Comparison of ENCODE assay signal across 2 cellular contexts in genomic region chr16:28277537-28278388, GRCh38.
A peak's percentile ranks its signal among the peaks of the same experiment; 100 is the strongest.
TF ChIP-seq lines count a peak whose summit lies in the region.

No MANE protein-coding gene starts in this region.

TF ChIP-seq in A549, 52 proteins besides CTCF, POLR2A, EP300 and RAD21 (continued from another document):
- peak; percentile 81 for TF ChIP-seq MAX (IDR thresholded peaks at IDR 0.05)
- TF ChIP-seq USF2 (IDR thresholded peaks at IDR 0.05) = no peak
- no peak for TF ChIP-seq FOSL2 (IDR thresholded peaks at IDR 0.05)
- TF ChIP-seq FOSL2 (CRISPR knock-in tag; IDR thresholded peaks at IDR 0.05) = no peak
- TF ChIP-seq ESRRA (IDR thresholded peaks at IDR 0.05; ENCODE audit: borderline replicate concordance, low read length) = no peak
- no peak for TF ChIP-seq JUN (IDR thresholded peaks at IDR 0.05)
- peak; percentile 83 for TF ChIP-seq E2F6 (IDR thresholded peaks at IDR 0.05; ENCODE audit: borderline replicate concordance, low read depth)
- no peak for TF ChIP-seq HDAC2 (IDR thresholded peaks at IDR 0.05)
- no peak for TF ChIP-seq CBX2 (IDR thresholded peaks at IDR 0.05; ENCODE audit: borderline replicate concordance, low read depth)

TF ChIP-seq in K562, 482 proteins besides CTCF, POLR2A, EP300 and RAD21 (continued from another document and continues in another):
- TF ChIP-seq ZNF407 (IDR thresholded peaks at IDR 0.05; ENCODE audit: low read depth) (no peak), TCF7 (IDR thresholded peaks at IDR 0.05; ENCODE audit: borderline replicate concordance) (peak; percentile 82; the same call in 1 of the 2 replicates), HSF4 (CRISPR knock-in tag; IDR thresholded peaks at IDR 0.05; ENCODE audit: borderline replicate concordance) (no peak), MAZ (CRISPR knock-in tag; conservative IDR thresholded peaks at IDR 0.05 in 1 of 2, IDR thresholded peaks at IDR 0.05 in 1 of 2) (peak; percentile 41 to 51; a peak in 2 of 4 replicates), NCOA2 (IDR thresholded peaks at IDR 0.05; ENCODE audit: partially characterized antibody in 2 of 2) (no peak), GABPA (tag; conservative IDR thresholded peaks at IDR 0.05; ENCODE audit: low read depth) (0 out of 2 replicates have a peak, but pooled peaks have one; percentile 42), ATF7 (IDR thresholded peaks at IDR 0.05) (no peak), YY1 (IDR thresholded peaks at IDR 0.05; ENCODE audit: borderline replicate concordance in 1 of 3, control insufficient read depth in 1 of 3, extremely low read depth in 1 of 3, insufficient read depth in 3 of 3, insufficient read length in 1 of 3, insufficient replicate concordance in 2 of 3, low read depth in 1 of 3, low read length in 2 of 3) (peak in 2 of 3 experiments; percentile 3 to 25), TCFL5 (CRISPR knock-in tag; conservative IDR thresholded peaks at IDR 0.05) (no peak), CXXC5 (CRISPR knock-in tag; IDR thresholded peaks at IDR 0.05) (peak; percentile 40), ZNF408 (CRISPR knock-in tag; IDR thresholded peaks at IDR 0.05; ENCODE audit: low read depth) (no peak), TCF15 (CRISPR knock-in tag; IDR thresholded peaks at IDR 0.05) (no peak), CHAMP1 (IDR thresholded peaks at IDR 0.05) (no peak), DEAF1 (CRISPR knock-in tag; IDR thresholded peaks at IDR 0.05) (peak; percentile 90), CTBP1 (IDR thresholded peaks at IDR 0.05; ENCODE audit: borderline replicate concordance) (peak; percentile 49; the same call in 1 of the 2 replicates), HBP1 (CRISPR knock-in tag; IDR thresholded peaks at IDR 0.05) (no peak), VEZF1 (CRISPR knock-in tag; IDR thresholded peaks at IDR 0.05) (no peak), GMEB1 (CRISPR knock-in tag; IDR thresholded peaks at IDR 0.05) (no peak), JUNB (CRISPR knock-in tag; conservative IDR thresholded peaks at IDR 0.05) (no peak), CREM (IDR thresholded peaks at IDR 0.05; ENCODE audit: low read depth) (peak; percentile 51; the same call in 1 of the 2 replicates), RB1 (IDR thresholded peaks at IDR 0.05; ENCODE audit: low read depth) (peak; percentile 75), LEF1 (IDR thresholded peaks at IDR 0.05) (no peak), STAG1 (CRISPR knock-in tag; IDR thresholded peaks at IDR 0.05; ENCODE audit: borderline replicate concordance) (peak; percentile 93), HNRNPLL (IDR thresholded peaks at IDR 0.05; ENCODE audit: low read depth, low read length, poor library complexity, severe bottlenecking) (peak; percentile 22), HCFC1 (IDR thresholded peaks at IDR 0.05; ENCODE audit: low read depth, low read length) (0 out of 2 replicates have a peak, but pooled peaks have one; percentile 26), XRCC5 (IDR thresholded peaks at IDR 0.05; ENCODE audit: low read depth, low read length) (peak; percentile 85; the same call in 1 of the 2 replicates), ZKSCAN1 (IDR thresholded peaks at IDR 0.05; ENCODE audit: low read depth, low read length) (0 out of 2 replicates have a peak, but pooled peaks have one; percentile 35), CBX2 (IDR thresholded peaks at IDR 0.05; ENCODE audit: insufficient read depth, low read length, poor library complexity, severe bottlenecking) (no peak), MBD1 (CRISPR knock-in tag; IDR thresholded peaks at IDR 0.05) (no peak), TFAM (CRISPR knock-in tag; conservative IDR thresholded peaks at IDR 0.05) (no peak), TEAD4 (IDR thresholded peaks at IDR 0.05; ENCODE audit: low read length) (0 out of 2 replicates have a peak, but pooled peaks have one; percentile 15), TEAD4 (CRISPR knock-in tag; IDR thresholded peaks at IDR 0.05; ENCODE audit: borderline replicate concordance) (no peak), POLR2AphosphoS5 (IDR thresholded peaks at IDR 0.05; ENCODE audit: control insufficient read depth, insufficient read depth, low read depth, low read length) (no peak), NR2F6 (CRISPR knock-in tag; IDR thresholded peaks at IDR 0.05) (no peak), TBP (optimal IDR thresholded peaks at IDR 0.05; ENCODE audit: low read depth, low read length) (no peak), HNRNPK (IDR thresholded peaks at IDR 0.05; ENCODE audit: low read depth, low read length, poor library complexity, severe bottlenecking) (no peak), FOXP1 (CRISPR knock-in tag; IDR thresholded peaks at IDR 0.05) (0 out of 2 replicates have a peak, but pooled peaks have one; percentile 44), HNRNPH1 (optimal IDR thresholded peaks at IDR 0.05; ENCODE audit: low read depth, low read length) (no peak)
